37 cellular contexts compared by ENCODE assay signal in the genomic region with DNA sequence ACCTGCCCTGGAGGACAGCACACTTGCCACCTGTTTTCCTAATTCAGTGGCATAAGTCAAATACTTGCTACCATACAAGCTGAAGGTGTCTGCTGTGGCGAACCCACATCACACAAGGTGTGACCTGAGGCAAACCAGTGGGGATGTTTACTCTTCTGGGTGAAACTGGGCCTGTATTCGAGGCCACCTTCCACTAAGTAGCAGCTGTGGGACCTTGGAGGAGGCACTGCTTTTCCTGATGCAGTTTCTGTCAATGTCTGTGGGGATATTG.
"Had no signal": no experiment of that assay in that cellular context is flagged by ENCODE, and none has a peak within 500 bp of the region (broad histone marks: within the 10 kb centered on the region; RNA-seq: fewer than 3 reads in every experiment).

No MANE protein-coding gene starts in this region.

- H3K27me3 ChIP-seq: adrenal gland, body of pancreas, foreskin keratinocyte, gastrocnemius medialis, heart left ventricle had no signal

- H3K9me3 ChIP-seq: adrenal gland, body of pancreas, esophagus muscularis mucosa, gastrocnemius medialis, heart left ventricle had no signal

- H3K36me3 ChIP-seq: adrenal gland, esophagus muscularis mucosa, gastrocnemius medialis, heart left ventricle, WERI-Rb-1 had no signal

- H3K27ac ChIP-seq: adrenal gland, body of pancreas, esophagus muscularis mucosa, foreskin keratinocyte, gastrocnemius medialis, heart left ventricle, WERI-Rb-1 had no signal

- H3K4me3 Mint-ChIP-seq: activated B cell treated with CpG ODN at 0.5 μM for 24 hours; activated CD8-positive, alpha-beta memory T cell treated with anti-CD3 and anti-CD28 coated beads, Interleukin-2, amount 10 ng/mL, durations not matched to agents 7 days and 5 days; activated CD8-positive, alpha-beta T cell treated with anti-CD3 and anti-CD28 coated beads for 36 hours; activated naive CD4-positive, alpha-beta T cell treated with anti-CD3 and anti-CD28 coated beads for 36 hours; activated naive CD8-positive, alpha-beta T cell treated with anti-CD3 and anti-CD28 coated beads for 36 hours; activated naive CD8-positive, alpha-beta T cell treated with anti-CD3 and anti-CD28 coated beads, Interleukin-2, amount 50 U/mL, for 24 hours; activated T-cell treated with anti-CD3 and anti-CD28 coated beads, Interleukin-2, amount 50 U/mL, for 4 hours; activated T-helper 1 cell treated with anti-CD3 and anti-CD28 coated beads, Interleukin-12 subunit alpha, Interleukin-12 subunit beta, Interleukin-2, Interleukin-4 antibody, amounts not matched to agents 30 ng/mL and 10 ng/mL and 1 ng/mL, durations not matched to agents 14 hours and 24 hours and 36 hours; effector memory CD8-positive, alpha-beta T cell; T-helper 2 cell treated with Interferon-gamma antibody and Interleukin-4, amounts not matched to agents 5 μg/mL and 100 μg/mL, for 36 hours had no signal

- ATAC-seq: activated CD4-positive, CD25-positive, alpha-beta regulatory T cell treated with anti-CD3 and anti-CD28 coated beads, Interleukin-2, amount 50 U/mL, for 24 hours; activated CD8-positive, alpha-beta memory T cell treated with anti-CD3 and anti-CD28 coated beads, Interleukin-2, amount 10 ng/mL, durations not matched to agents 7 days and 5 days; activated CD8-positive, alpha-beta T cell treated with anti-CD3 and anti-CD28 coated beads for 36 hours; activated naive CD8-positive, alpha-beta T cell treated with anti-CD3 and anti-CD28 coated beads, Interleukin-2, amount 50 U/mL, for 24 hours; activated T-cell treated with anti-CD3 and anti-CD28 coated beads, Interleukin-2, amount 50 U/mL, for 4 hours; body of pancreas; effector memory CD8-positive, alpha-beta T cell; foreskin keratinocyte; gastrocnemius medialis; heart left ventricle; T-helper 17 cell had no signal

- H3K36me3 Mint-ChIP-seq: activated CD8-positive, alpha-beta memory T cell treated with anti-CD3 and anti-CD28 coated beads, Interleukin-2, amount 10 ng/mL, durations not matched to agents 7 days and 5 days had no signal

- H3K27me3 Mint-ChIP-seq: activated B cell treated with CpG ODN at 0.5 μM for 24 hours; activated CD8-positive, alpha-beta memory T cell treated with anti-CD3 and anti-CD28 coated beads, Interleukin-2, amount 10 ng/mL, durations not matched to agents 7 days and 5 days; T-helper 17 cell had no signal

- H3K4me1 Mint-ChIP-seq: activated B cell treated with CpG ODN at 0.5 μM for 24 hours; activated CD8-positive, alpha-beta memory T cell treated with anti-CD3 and anti-CD28 coated beads, Interleukin-2, amount 10 ng/mL, durations not matched to agents 7 days and 5 days; activated naive CD8-positive, alpha-beta T cell treated with anti-CD3 and anti-CD28 coated beads for 36 hours; activated naive CD8-positive, alpha-beta T cell treated with anti-CD3 and anti-CD28 coated beads, Interleukin-2, amount 50 U/mL, for 24 hours; T-helper 17 cell had no signal

- H3K9me3 Mint-ChIP-seq: activated B cell treated with CpG ODN at 0.5 μM for 24 hours; activated CD8-positive, alpha-beta T cell treated with anti-CD3 and anti-CD28 coated beads for 36 hours; activated naive CD4-positive, alpha-beta T cell treated with anti-CD3 and anti-CD28 coated beads for 36 hours; activated naive CD8-positive, alpha-beta T cell treated with anti-CD3 and anti-CD28 coated beads for 36 hours; activated naive CD8-positive, alpha-beta T cell treated with anti-CD3 and anti-CD28 coated beads, Interleukin-2, amount 50 U/mL, for 24 hours; activated T-cell treated with anti-CD3 and anti-CD28 coated beads, Interleukin-2, amount 50 U/mL, for 4 hours; activated T-helper 1 cell treated with anti-CD3 and anti-CD28 coated beads, Interleukin-12 subunit alpha, Interleukin-12 subunit beta, Interleukin-2, Interleukin-4 antibody, amounts not matched to agents 30 ng/mL and 10 ng/mL and 1 ng/mL, durations not matched to agents 14 hours and 24 hours and 36 hours; activated T-helper 2 cell treated with anti-CD3 and anti-CD28 coated beads, Interferon-gamma antibody, Interleukin-2, Interleukin-4, amounts not matched to agents 10 μg/mL and 5 μg/mL and 100 μg/mL, durations not matched to agents 14 hours and 24 hours and 36 hours; effector memory CD8-positive, alpha-beta T cell; T-helper 2 cell treated with Interferon-gamma antibody and Interleukin-4, amounts not matched to agents 5 μg/mL and 100 μg/mL, for 36 hours had no signal

- DNase-seq: activated B cell treated with CpG ODN at 0.5 μM for 24 hours; activated CD4-positive, alpha-beta T cell treated with anti-CD3 and anti-CD28 coated beads for 48 hours; activated CD4-positive, alpha-beta T cell treated with anti-CD3 and anti-CD28 coated beads, Interleukin-2, amount 50 U/mL, for 1 hour; activated CD4-positive, alpha-beta T cell treated with anti-CD3 and anti-CD28 coated beads, Interleukin-2, amount 50 U/mL, for 48 hours; activated CD8-positive, alpha-beta memory T cell treated with anti-CD3 and anti-CD28 coated beads, Interleukin-2, amount 50 U/mL, for 4 hours; activated CD8-positive, alpha-beta T cell treated with anti-CD3 and anti-CD28 coated beads for 36 hours; activated gamma-delta T cell treated with Interleukin-2 at 50 U/mL for 16 hours; activated naive CD4-positive, alpha-beta T cell treated with anti-CD3 and anti-CD28 coated beads for 36 hours; activated naive CD8-positive, alpha-beta T cell treated with anti-CD3 and anti-CD28 coated beads for 36 hours; activated naive CD8-positive, alpha-beta T cell treated with anti-CD3 and anti-CD28 coated beads, Interleukin-2, amount 50 U/mL, for 24 hours; activated T-cell treated with anti-CD3 and anti-CD28 coated beads for 4 hours; activated T-cell treated with anti-CD3 and anti-CD28 coated beads, Interleukin-2, amount 50 U/mL, for 4 hours; amygdala; aorta; body of pancreas; caudate nucleus; cortex of kidney; dermis blood vessel endothelial cell; effector CD4-positive, alpha-beta T cell; effector memory CD8-positive, alpha-beta T cell; erythroblast; foreskin keratinocyte; gastrocnemius medialis; glutamatergic neuron; SW 1271; T-helper 1 cell; T-helper 17 cell; T1000; WERI-Rb-1 had no signal

- H3K4me3 ChIP-seq: adrenal gland, body of pancreas, esophagus muscularis mucosa, gastrocnemius medialis, heart left ventricle had no signal

- H3K27ac Mint-ChIP-seq: activated B cell treated with CpG ODN at 0.5 μM for 24 hours; activated CD8-positive, alpha-beta memory T cell treated with anti-CD3 and anti-CD28 coated beads, Interleukin-2, amount 10 ng/mL, durations not matched to agents 7 days and 5 days; activated CD8-positive, alpha-beta T cell treated with anti-CD3 and anti-CD28 coated beads for 36 hours; activated naive CD4-positive, alpha-beta T cell treated with anti-CD3 and anti-CD28 coated beads for 36 hours; activated naive CD8-positive, alpha-beta T cell treated with anti-CD3 and anti-CD28 coated beads for 36 hours; activated naive CD8-positive, alpha-beta T cell treated with anti-CD3 and anti-CD28 coated beads, Interleukin-2, amount 50 U/mL, for 24 hours; activated T-helper 1 cell treated with anti-CD3 and anti-CD28 coated beads, Interleukin-12 subunit alpha, Interleukin-12 subunit beta, Interleukin-2, Interleukin-4 antibody, amounts not matched to agents 30 ng/mL and 10 ng/mL and 1 ng/mL, durations not matched to agents 14 hours and 24 hours and 36 hours; activated T-helper 2 cell treated with anti-CD3 and anti-CD28 coated beads, Interferon-gamma antibody, Interleukin-2, Interleukin-4, amounts not matched to agents 10 μg/mL and 5 μg/mL and 100 μg/mL, durations not matched to agents 14 hours and 24 hours and 36 hours; effector memory CD8-positive, alpha-beta T cell; T-helper 17 cell; T-helper 2 cell treated with Interferon-gamma antibody and Interleukin-4, amounts not matched to agents 5 μg/mL and 100 μg/mL, for 36 hours had no signal

- H3K4me1 ChIP-seq: adrenal gland, body of pancreas, esophagus muscularis mucosa, foreskin keratinocyte, gastrocnemius medialis, heart left ventricle had no signal
